Comparison of ENCODE assay signal across 8 cellular contexts in genomic region chr6:89353702-89354392, GRCh38. TPM values are rescaled to one million over a fixed set of nuclear protein-coding genes. Genes with fewer than 3 reads are reported as not detected.
A peak's percentile ranks its signal among the peaks of the same experiment; 100 is the strongest.
DNase-seq lines count a peak whose midpoint lies in the region; ATAC-seq and TF ChIP-seq lines count a peak whose summit lies in the region.

No MANE protein-coding gene starts in this region.

- peak overlapping the region; percentile 97 for H3K27ac ChIP-seq in VCaP

- ATAC-seq in HG03439 (IDR thresholded peaks at IDR 0.05; ENCODE audit: unreplicated experiment): no peak

- DNase-seq in DMS79 treated with DMSO at 0.1 percent for 48 hours (lab: John Stamatoyannopoulos, UW) (peak; percentile 11), DMS79 (lab: John Stamatoyannopoulos, UW) (no peak), osteocyte (ENCODE audit: extremely low spot score, unreplicated experiment) (no peak), OCI-M2 (lab: John Stamatoyannopoulos, UW; ENCODE audit: unreplicated experiment) (no peak), KG1 (lab: John Stamatoyannopoulos, UW) (no peak)
- peak; percentile 51 for DNase-seq in Jurkat, Clone E6-1 (ENCODE audit: low read depth, low spot score)

- peak overlapping the region; percentile 63 for H3K4me3 Mint-ChIP-seq in osteocyte (ENCODE audit: unreplicated experiment)

- TF ChIP-seq CTCF in VCaP (conservative IDR thresholded peaks at IDR 0.05): no peak
- TF ChIP-seq CTCF in osteocyte (IDR thresholded peaks at IDR 0.05): no peak

- H3K4me1 Mint-ChIP-seq in osteocyte (ENCODE audit: unreplicated experiment): peaks cover 37% of the 10 kb centered on the region

- no peaks in the 10 kb centered on the region for H3K9me3 Mint-ChIP-seq in osteocyte (ENCODE audit: unreplicated experiment)

- H3K27me3 Mint-ChIP-seq in osteocyte (ENCODE audit: unreplicated experiment): peaks cover 5% of the 10 kb centered on the region

- no peak overlapping the region; the same call in 1 of the 2 replicates for H3K4me3 ChIP-seq in Jurkat, Clone E6-1 (ENCODE audit: low read length)

- peak overlapping the region; percentile 84 for H3K27ac Mint-ChIP-seq in osteocyte (ENCODE audit: unreplicated experiment)

- H3K36me3 Mint-ChIP-seq in osteocyte (ENCODE audit: unreplicated experiment): peaks cover 2% of the 10 kb centered on the region

RNA-seq across cellular contexts. Expression of gene UBE2J1, which starts 1.3 kb away (rescaled TPM):
- 31.6 TPM for polyA plus RNA-seq in Jurkat, Clone E6-1 (2012; ENCODE audit: insufficient read depth, insufficient read length)
- 38.8 and 39.6 TPM in 2 replicates for total RNA-seq in osteocyte

RNA-seq across cellular contexts. Expression of gene GABRR2, which starts 38.7 kb away (rescaled TPM):
- not detected for polyA plus RNA-seq in Jurkat, Clone E6-1 (2012; ENCODE audit: insufficient read depth, insufficient read length)
- total RNA-seq in osteocyte: 0.68 and 0.97 TPM in 2 replicates

RNA-seq across cellular contexts. Expression of gene RRAGD, which starts 58.2 kb away (rescaled TPM):
- 21.2 TPM for polyA plus RNA-seq in Jurkat, Clone E6-1 (2012; ENCODE audit: insufficient read depth, insufficient read length)
- 4.5 TPM in 2 replicates for total RNA-seq in osteocyte

Comparison
In these comparisons a context has a peak if more than half of its experiments do, and no peak if none do; other contexts are left out.
1. DNase-seq: peak in DMS79 treated with DMSO at 0.1 percent for 48 hours (single experiment) and Jurkat, Clone E6-1 (single experiment); none in DMS79 (single experiment), osteocyte (single experiment), OCI-M2 (single experiment) and KG1 (single experiment).